Comparison of ENCODE assay signal across 13 cellular contexts in genomic region chr18:26540041-26540628, GRCh38. TPM values are rescaled to one million over a fixed set of nuclear protein-coding genes. Genes with fewer than 3 reads are reported as not detected.
DNase-seq lines count a peak whose midpoint lies in the region; ATAC-seq and TF ChIP-seq lines count a peak whose summit lies in the region.
"Had no signal": no experiment of that assay in that cellular context is flagged by ENCODE, and none has a peak within 500 bp of the region (broad histone marks: within the 10 kb centered on the region; RNA-seq: fewer than 3 reads in every experiment).

No MANE protein-coding gene starts in this region.

- H3K27ac ChIP-seq in mesendoderm (ENCODE audit: low read depth, low read length) (no peak overlapping the region), WERI-Rb-1 (no peak overlapping the region), spleen (no peak overlapping the region)
- H3K27ac ChIP-seq: body of pancreas had no signal

- H3K4ac ChIP-seq in mesendoderm (ENCODE audit: low read depth, low read length): no peak overlapping the region

- H3K4me3 ChIP-seq in cardiac fibroblast (replicated peaks in 1 of 2; ENCODE audit: low read depth in 2 of 2, low read length in 2 of 2) (no peak overlapping the region), mesendoderm (ENCODE audit: low read length) (no peak overlapping the region), WERI-Rb-1 (ENCODE audit: low read depth, low read length) (no peak overlapping the region), spleen (no peak overlapping the region)
- H3K4me3 ChIP-seq: body of pancreas had no signal

- H3K79me2 ChIP-seq in mesendoderm (ENCODE audit: control insufficient read depth, insufficient read depth, low read length): no peaks in the 10 kb centered on the region

- H3K9me3 ChIP-seq in WERI-Rb-1 (ENCODE audit: severe bottlenecking): no peaks in the 10 kb centered on the region
- H3K9me3 ChIP-seq in spleen: no peaks in the 10 kb centered on the region
- H3K9me3 ChIP-seq: body of pancreas had no signal

- DNase-seq in EL: peak; percentile 72
- peak; percentile 65 for DNase-seq in M059J (ENCODE audit: low read depth)
- DNase-seq in cardiac fibroblast (ENCODE audit: low read depth in 2 of 2): peak; percentile 33 to 62
- peak; percentile 29 for DNase-seq in mesendoderm
- no peak for DNase-seq in WERI-Rb-1
- no peak for DNase-seq in spleen
- DNase-seq in midbrain (lab: John Stamatoyannopoulos, UW): no peak
- DNase-seq: activated CD4-positive, alpha-beta T cell treated with anti-CD3 and anti-CD28 coated beads for 36 hours; body of pancreas; CD8-positive, alpha-beta T cell; NCI-H1105 treated with DMSO at 0.1 percent for 48 hours had no signal

- no peak overlapping the region for H3K9ac ChIP-seq in mesendoderm (ENCODE audit: low read length)

- no peak overlapping the region for H4K8ac ChIP-seq in mesendoderm (ENCODE audit: low read depth, low read length)

- no peak overlapping the region for H3K56ac ChIP-seq in mesendoderm (ENCODE audit: low read length)

- no peak overlapping the region for H2BK15ac ChIP-seq in mesendoderm (replicated peaks; ENCODE audit: low read depth)

- TF ChIP-seq POLR2A in spleen (IDR thresholded peaks at IDR 0.05): no peak

- H2AK5ac ChIP-seq in mesendoderm (ENCODE audit: low read length): no peak overlapping the region

- H3K4me1 ChIP-seq in mesendoderm (ENCODE audit: control insufficient read depth, low read depth, low read length) (no peaks in the 10 kb centered on the region), spleen (peaks cover 0 to 22% (median 6%) of the 10 kb centered on the region in 6 donors)

- H3K27me3 ChIP-seq in mesendoderm (ENCODE audit: insufficient read depth, low read length, poor library complexity): no peaks in the 10 kb centered on the region
- no peaks in the 10 kb centered on the region for H3K27me3 ChIP-seq in WERI-Rb-1 (ENCODE audit: insufficient read depth, low read depth, severe bottlenecking)
- H3K27me3 ChIP-seq in spleen (replicated peaks in 1 of 7): no peaks in the 10 kb centered on the region
- H3K27me3 ChIP-seq: body of pancreas had no signal

- H2BK120ac ChIP-seq in mesendoderm (ENCODE audit: low read depth, low read length): no peak overlapping the region

- intact Hi-C loops in spleen (cut with DNase I; ENCODE audit: low total_unique reads): no loop called here

- no peak overlapping the region for H3K4me2 ChIP-seq in mesendoderm (ENCODE audit: low read length)

- H2BK5ac ChIP-seq in mesendoderm (ENCODE audit: low read length): no peak overlapping the region

- ATAC-seq in GM21825 (IDR thresholded peaks at IDR 0.05; ENCODE audit: unreplicated experiment): no peak
- ATAC-seq: activated CD4-positive, alpha-beta T cell treated with anti-CD3 and anti-CD28 coated beads for 36 hours; body of pancreas; CD8-positive, alpha-beta T cell; sciatic nerve had no signal

- H3K18ac ChIP-seq in mesendoderm (ENCODE audit: low read length): no peak overlapping the region

- H3K23ac ChIP-seq in mesendoderm (ENCODE audit: low read length): no peak overlapping the region

- no peak for TF ChIP-seq CTCF in cardiac fibroblast (IDR thresholded peaks at IDR 0.05; ENCODE audit: low read depth, low read length)
- no peak for TF ChIP-seq CTCF in WERI-Rb-1 (IDR thresholded peaks at IDR 0.05; ENCODE audit: low read depth, low read length)
- TF ChIP-seq CTCF in spleen (IDR thresholded peaks at IDR 0.05 in 8 of 11, conservative IDR thresholded peaks at IDR 0.05 in 3 of 11): no peak

- WGBS in mesendoderm (ENCODE audit: extremely low coverage, insufficient coverage, low lambda C conversion rate): no CpG with 5 or more reads among the region's 6 CpGs
- WGBS in spleen, 5 donors: 67 to 80% (median 74%) methylated on average over 6 of the region's 6 CpGs

- no peak overlapping the region for H4K5ac ChIP-seq in mesendoderm (ENCODE audit: low read length)

- H3K79me1 ChIP-seq in mesendoderm (ENCODE audit: low read length): no peaks in the 10 kb centered on the region

- H3K36me3 ChIP-seq in mesendoderm (ENCODE audit: control insufficient read depth, insufficient read depth, low read length): no peaks in the 10 kb centered on the region
- no peaks in the 10 kb centered on the region for H3K36me3 ChIP-seq in WERI-Rb-1
- H3K36me3 ChIP-seq in spleen: no peaks in the 10 kb centered on the region

RNA-seq across cellular contexts. Expression of gene KCTD1, which starts 8.2 kb away (rescaled TPM):
- total RNA-seq in M059J (2014; rRNA removed; shearing (Covaris generic)): 18.0 and 25.8 TPM in 2 replicates
- polyA plus RNA-seq in mesendoderm (2013, experiment 1 of 2): 6.5 TPM
- polyA plus RNA-seq in mesendoderm (2013, experiment 2 of 2): 6.1 TPM
- total RNA-seq in spleen: 10 to 100 TPM in 3 of 7 donors, 1 to 10 TPM in 4; 4.5 to 11.8 (median 7.7) TPM
- 1 to 10 TPM; 1.6 to 3.1 (median 2.4) TPM for polyA plus RNA-seq in spleen

Comparison
In these comparisons a context has a peak if more than half of its experiments do, and no peak if none do; other contexts are left out.
1. DNase-seq: peak in EL (single experiment), M059J (single experiment), cardiac fibroblast (2 of 2) and mesendoderm (single experiment); none in WERI-Rb-1 (single experiment), spleen (single experiment) and midbrain (single experiment).